1 cellular context compared by ENCODE assay signal in genomic region chr12:11171145-11171952, GRCh38.
TF ChIP-seq lines count a peak whose summit lies in the region.

Gene SMIM10L1, plus strand, starts transcription at chr12:11171194. Its CDS starts 163 bp downstream, at chr12:11171357.

TF ChIP-seq in GM23338, 12 proteins besides CTCF, POLR2A, EP300 and RAD21 (continued from another document):
- TF ChIP-seq REST (IDR thresholded peaks at IDR 0.05; ENCODE audit: unreplicated experiment) = no peak
- no peak for TF ChIP-seq ZNF462 (CRISPR knock-in tag; IDR thresholded peaks at IDR 0.05)
- TF ChIP-seq ZNF114 (CRISPR knock-in tag; IDR thresholded peaks at IDR 0.05) = no peak
- TF ChIP-seq EZH2phosphoT487 (IDR thresholded peaks at IDR 0.05; ENCODE audit: unreplicated experiment) = no peak
- no peak for TF ChIP-seq ZNF331 (CRISPR knock-in tag; IDR thresholded peaks at IDR 0.05; ENCODE audit: low read depth)
- no peak for TF ChIP-seq EZH2 (IDR thresholded peaks at IDR 0.05; ENCODE audit: low read depth, unreplicated experiment)
